Comparison of ENCODE assay signal across 14 cellular contexts in the genomic region with DNA sequence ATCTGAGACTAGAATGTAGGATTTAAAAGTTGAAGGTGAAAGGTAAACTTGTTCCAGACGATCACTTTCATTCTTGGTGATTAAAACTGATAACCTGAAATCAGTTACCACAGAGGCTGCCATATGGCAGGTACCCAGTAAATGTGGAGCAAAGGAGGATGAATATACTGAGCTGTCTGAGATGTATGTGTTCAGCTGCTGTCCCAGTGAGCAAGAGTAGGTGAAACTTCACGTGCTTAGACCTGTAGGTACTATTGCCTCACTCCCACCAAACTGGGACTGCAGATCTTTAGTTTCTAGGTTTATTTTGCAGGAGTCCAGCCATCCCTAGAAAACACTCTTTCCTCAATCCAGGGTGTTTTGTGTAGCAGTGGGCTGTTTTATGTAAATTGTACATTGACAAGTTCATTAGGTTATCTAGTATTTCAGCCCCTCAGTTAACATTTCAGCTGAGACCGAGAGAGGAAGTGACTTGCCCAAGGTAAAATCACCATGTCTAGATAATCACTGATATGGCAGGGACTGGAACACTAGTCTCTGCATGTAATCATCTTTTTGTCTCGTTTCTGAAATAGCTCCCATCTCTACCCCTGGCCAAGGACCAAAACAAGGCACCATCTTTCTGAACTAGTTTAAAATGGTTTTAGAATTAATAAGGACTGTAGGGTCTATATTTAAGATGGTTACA.
DNase-seq lines count a peak whose midpoint lies in the region; ATAC-seq, FAIRE-seq and TF ChIP-seq lines count a peak whose summit lies in the region.
"Had no signal": no experiment of that assay in that cellular context is flagged by ENCODE, and none has a peak within 500 bp of the region (broad histone marks: within the 10 kb centered on the region; RNA-seq: fewer than 3 reads in every experiment).

No MANE protein-coding gene starts in this region.

- H3K4me3 ChIP-seq in GM12878, result no peak overlapping the region
- H3K4me3 ChIP-seq: dorsolateral prefrontal cortex, sigmoid colon had no signal

- no peaks in the 10 kb centered on the region for H3K9me3 Mint-ChIP-seq in activated T-cell treated with anti-CD3 and anti-CD28 coated beads, Interleukin-2, amount 50 U/mL, for 4 hours
- H3K9me3 Mint-ChIP-seq in stimulated activated naive CD8-positive, alpha-beta T cell treated with anti-CD3 and anti-CD28 coated beads, Interleukin-15, Interleukin-2, amounts not matched to agents 100 ng/mL and 50 ng/mL, for 24 hours, result no peaks in the 10 kb centered on the region
- H3K9me3 Mint-ChIP-seq: activated naive CD8-positive, alpha-beta T cell treated with anti-CD3 and anti-CD28 coated beads, Interleukin-2, amount 10 ng/mL, durations not matched to agents 7 days and 5 days had no signal

- no peaks in the 10 kb centered on the region for H3K9me3 ChIP-seq in GM12878 (replicated peaks; ENCODE audit: control insufficient read depth, insufficient read depth, low read length)
- H3K9me3 ChIP-seq: sigmoid colon had no signal

- no peak for TF ChIP-seq POLR2A in GM12878 (IDR thresholded peaks at IDR 0.05; ENCODE audit: low read depth, low read length)

- no peak for TF ChIP-seq RAD21 in GM12878 (IDR thresholded peaks at IDR 0.05; ENCODE audit: insufficient read depth, low read depth, low read length)

- peak overlapping the region; percentile 59 for H3K27ac Mint-ChIP-seq in stimulated activated naive CD8-positive, alpha-beta T cell treated with anti-CD3 and anti-CD28 coated beads, Interleukin-15, Interleukin-2, amounts not matched to agents 100 ng/mL and 50 ng/mL, for 24 hours
- H3K27ac Mint-ChIP-seq: activated naive CD8-positive, alpha-beta T cell treated with anti-CD3 and anti-CD28 coated beads, Interleukin-2, amount 10 ng/mL, durations not matched to agents 7 days and 5 days had no signal

- in situ Hi-C loops in GM12878 (cut with MboI), result no loop called here

- 0% methylated on average over 4 of the region's 4 CpGs for WGBS in GM12878 (ENCODE audit: insufficient coverage, insufficient replicate concordance, low lambda C conversion rate, missing lambda C conversion rate)

- RAD21 ChIA-PET in GM12878 (lab: Charles Lee; ENCODE audit: unreplicated experiment), result interaction anchor here (1.7 to 5.0 kb wide), 3 partner anchors 16 to 77 kb away, joined by 5 to 28 read pairs (median 23); a partner anchor contains a TSS

- H3K27ac ChIP-seq in GM12878 (ENCODE audit: control insufficient read depth, insufficient read depth), result peak overlapping the region; percentile 38
- H3K27ac ChIP-seq: sigmoid colon had no signal

- peaks cover 7 to 10% of the 10 kb centered on the region in 2 experiments for H3K36me3 ChIP-seq in GM12878 (ENCODE audit: control insufficient read depth in 2 of 2, insufficient read depth in 2 of 2, low read length in 1 of 2)

- no peaks in the 10 kb centered on the region for H3K27me3 Mint-ChIP-seq in activated T-cell treated with anti-CD3 and anti-CD28 coated beads, Interleukin-2, amount 50 U/mL, for 4 hours (ENCODE audit: low read depth)
- no peaks in the 10 kb centered on the region for H3K27me3 Mint-ChIP-seq in stimulated activated naive CD8-positive, alpha-beta T cell treated with anti-CD3 and anti-CD28 coated beads, Interleukin-15, Interleukin-2, amounts not matched to agents 100 ng/mL and 50 ng/mL, for 24 hours
- H3K27me3 Mint-ChIP-seq: activated naive CD8-positive, alpha-beta T cell treated with anti-CD3 and anti-CD28 coated beads, Interleukin-2, amount 10 ng/mL, durations not matched to agents 7 days and 5 days had no signal

- ATAC-seq in activated T-cell treated with anti-CD3 and anti-CD28 coated beads, Interleukin-2, amount 50 U/mL, for 4 hours, result peak; percentile 70 to 74
- ATAC-seq in HG03060 (IDR thresholded peaks at IDR 0.05; ENCODE audit: low read depth, unreplicated experiment), result peak; percentile 40
- ATAC-seq in GM12878, result peak; percentile 83
- no peak for ATAC-seq in GM18517 (IDR thresholded peaks at IDR 0.05; ENCODE audit: unreplicated experiment)

- intact Hi-C loops in GM12878 (cut with micrococcal nuclease; ENCODE audit: unreplicated experiment), result no loop called here

- CTCF ChIA-PET in GM12878 (lab: Yijun Ruan, JAX), result interaction anchor here (1.2 to 13.6 kb wide), 5 partner anchors 11 to 103 kb away, joined by 3 to 255 read pairs (median 4); a partner anchor contains a TSS

- POLR2A ChIA-PET in GM12878 (lab: Charles Lee), result interaction anchor here (1.6 to 2.7 kb wide), 2 partner anchors 16 to 74 kb away, joined by 5 to 6 read pairs; no protein-coding TSS in a partner anchor

- TF ChIP-seq EP300 in GM12878 (IDR thresholded peaks at IDR 0.05; ENCODE audit: borderline replicate concordance in 1 of 2, control insufficient read depth in 1 of 2, low read depth in 2 of 2, low read length in 2 of 2), result no peak

- peaks cover 5% of the 10 kb centered on the region for H3K79me2 ChIP-seq in GM12878 (ENCODE audit: control insufficient read depth, insufficient read depth, low read length)

- H3K4me2 ChIP-seq in GM12878 (ENCODE audit: control insufficient read depth, insufficient read depth), result peak overlapping the region; percentile 71

- FAIRE-seq in GM12878 (lab: Jason Lieb, UNC), result peak; percentile 84
- FAIRE-seq: RCC 7860 had no signal

- H3K36me3 Mint-ChIP-seq in activated T-cell treated with anti-CD3 and anti-CD28 coated beads, Interleukin-2, amount 50 U/mL, for 4 hours (ENCODE audit: insufficient read depth), result peaks cover 18% of the 10 kb centered on the region
- peaks cover 26% of the 10 kb centered on the region for H3K36me3 Mint-ChIP-seq in stimulated activated naive CD8-positive, alpha-beta T cell treated with anti-CD3 and anti-CD28 coated beads, Interleukin-15, Interleukin-2, amounts not matched to agents 100 ng/mL and 50 ng/mL, for 24 hours (ENCODE audit: low read depth)

- H3K4me1 Mint-ChIP-seq in activated T-cell treated with anti-CD3 and anti-CD28 coated beads, Interleukin-2, amount 50 U/mL, for 4 hours (ENCODE audit: low read depth), result peaks cover 59% of the 10 kb centered on the region
- H3K4me1 Mint-ChIP-seq in stimulated activated naive CD8-positive, alpha-beta T cell treated with anti-CD3 and anti-CD28 coated beads, Interleukin-15, Interleukin-2, amounts not matched to agents 100 ng/mL and 50 ng/mL, for 24 hours (ENCODE audit: low read depth), result peaks cover 57% of the 10 kb centered on the region

- peak overlapping the region; percentile 14 for H3K4me3 Mint-ChIP-seq in activated T-cell treated with anti-CD3 and anti-CD28 coated beads, Interleukin-2, amount 50 U/mL, for 4 hours
- H3K4me3 Mint-ChIP-seq in stimulated activated naive CD8-positive, alpha-beta T cell treated with anti-CD3 and anti-CD28 coated beads, Interleukin-15, Interleukin-2, amounts not matched to agents 100 ng/mL and 50 ng/mL, for 24 hours, result no peak overlapping the region
- H3K4me3 Mint-ChIP-seq: activated naive CD8-positive, alpha-beta T cell treated with anti-CD3 and anti-CD28 coated beads, Interleukin-2, amount 10 ng/mL, durations not matched to agents 7 days and 5 days had no signal

- SMC1A ChIA-PET in GM12878 (lab: Charles Lee; ENCODE audit: uncharacterized antibody, unreplicated experiment), result interaction anchor here (1.4 to 12.7 kb wide), 5 partner anchors 11 to 77 kb away, joined by 4 to 161 read pairs (median 5); a partner anchor contains a TSS

- no peaks in the 10 kb centered on the region for H4K20me1 ChIP-seq in GM12878 (ENCODE audit: control insufficient read depth, insufficient read depth)

- no peaks in the 10 kb centered on the region for H3K27me3 ChIP-seq in GM12878 (replicated peaks in 1 of 2; ENCODE audit: control insufficient read depth in 2 of 2, insufficient read depth in 2 of 2, low read length in 1 of 2)
- H3K27me3 ChIP-seq: dorsolateral prefrontal cortex, sigmoid colon had no signal

- H3K9ac ChIP-seq in GM12878 (ENCODE audit: control insufficient read depth, insufficient read depth, low read length), result no peak overlapping the region

- no peak for DNase-seq in activated T-cell treated with anti-CD3 and anti-CD28 coated beads, Interleukin-2, amount 50 U/mL, for 4 hours
- DNase-seq in activated T-cell treated with anti-CD3 and anti-CD28 coated beads, Interleukin-2, amount 50 U/mL, for 1 hour, result no peak
- no peak for DNase-seq in GM12878 (ENCODE audit: low read depth, low spot score)
- no peak for DNase-seq in HT-29 (ENCODE audit: low spot score)
- no peak for DNase-seq in stimulated activated CD8-positive, alpha-beta memory T cell treated with anti-CD3 and anti-CD28 coated beads, Interleukin-4, amount 100 ng/mL, for 48 hours
- DNase-seq: activated naive CD8-positive, alpha-beta T cell treated with anti-CD3 and anti-CD28 coated beads, Interleukin-2, amount 10 ng/mL, durations not matched to agents 7 days and 5 days; dorsolateral prefrontal cortex; IMR-90; NCI-H2081; sigmoid colon had no signal

- no TSS peak for BruUV-seq in GM12878 (replicated peaks; lab: Mats Ljungman, UMichigan)

- H3K4me1 ChIP-seq in GM12878 (ENCODE audit: control insufficient read depth, insufficient read depth, low read length), result peaks cover 11% of the 10 kb centered on the region

- TF ChIP-seq CTCF in GM12878 (IDR thresholded peaks at IDR 0.05 in 2 of 3, conservative IDR thresholded peaks at IDR 0.05 in 1 of 3; ENCODE audit: control insufficient read depth in 2 of 3, extremely low read depth in 1 of 3, insufficient read depth in 1 of 3, low read depth in 3 of 3, low read length in 3 of 3), result no peak

- H2AFZ ChIP-seq in GM12878 (ENCODE audit: control insufficient read depth, low read depth, low read length), result no peak overlapping the region; the same call in 1 of the 2 replicates

TF ChIP-seq in GM12878, 131 proteins besides CTCF, POLR2A, EP300 and RAD21:
- TF ChIP-seq, protein P1, sequence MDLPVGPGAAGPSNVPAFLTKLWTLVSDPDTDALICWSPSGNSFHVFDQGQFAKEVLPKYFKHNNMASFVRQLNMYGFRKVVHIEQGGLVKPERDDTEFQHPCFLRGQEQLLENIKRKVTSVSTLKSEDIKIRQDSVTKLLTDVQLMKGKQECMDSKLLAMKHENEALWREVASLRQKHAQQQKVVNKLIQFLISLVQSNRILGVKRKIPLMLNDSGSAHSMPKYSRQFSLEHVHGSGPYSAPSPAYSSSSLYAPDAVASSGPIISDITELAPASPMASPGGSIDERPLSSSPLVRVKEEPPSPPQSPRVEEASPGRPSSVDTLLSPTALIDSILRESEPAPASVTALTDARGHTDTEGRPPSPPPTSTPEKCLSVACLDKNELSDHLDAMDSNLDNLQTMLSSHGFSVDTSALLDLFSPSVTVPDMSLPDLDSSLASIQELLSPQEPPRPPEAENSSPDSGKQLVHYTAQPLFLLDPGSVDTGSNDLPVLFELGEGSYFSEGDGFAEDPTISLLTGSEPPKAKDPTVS (IDR thresholded peaks at IDR 0.05; ENCODE audit: low read depth, low read length), result no peak
- TF ChIP-seq CBX3 (IDR thresholded peaks at IDR 0.05; ENCODE audit: borderline replicate concordance, low read depth), result no peak
- TF ChIP-seq NFIC (IDR thresholded peaks at IDR 0.05; ENCODE audit: low read depth, low read length), result no peak
- peak in 1 of 2 experiments; percentile 13; a peak in 1 of 4 replicates for TF ChIP-seq BHLHE40 (IDR thresholded peaks at IDR 0.05; ENCODE audit: borderline replicate concordance in 1 of 2, low read depth in 2 of 2, low read length in 1 of 2)
- TF ChIP-seq SPI1 (IDR thresholded peaks at IDR 0.05; ENCODE audit: borderline replicate concordance, insufficient read depth, low read depth, low read length), result peak; percentile 75
